ENCODE assay signal across 8 cellular contexts in the genomic region with DNA sequence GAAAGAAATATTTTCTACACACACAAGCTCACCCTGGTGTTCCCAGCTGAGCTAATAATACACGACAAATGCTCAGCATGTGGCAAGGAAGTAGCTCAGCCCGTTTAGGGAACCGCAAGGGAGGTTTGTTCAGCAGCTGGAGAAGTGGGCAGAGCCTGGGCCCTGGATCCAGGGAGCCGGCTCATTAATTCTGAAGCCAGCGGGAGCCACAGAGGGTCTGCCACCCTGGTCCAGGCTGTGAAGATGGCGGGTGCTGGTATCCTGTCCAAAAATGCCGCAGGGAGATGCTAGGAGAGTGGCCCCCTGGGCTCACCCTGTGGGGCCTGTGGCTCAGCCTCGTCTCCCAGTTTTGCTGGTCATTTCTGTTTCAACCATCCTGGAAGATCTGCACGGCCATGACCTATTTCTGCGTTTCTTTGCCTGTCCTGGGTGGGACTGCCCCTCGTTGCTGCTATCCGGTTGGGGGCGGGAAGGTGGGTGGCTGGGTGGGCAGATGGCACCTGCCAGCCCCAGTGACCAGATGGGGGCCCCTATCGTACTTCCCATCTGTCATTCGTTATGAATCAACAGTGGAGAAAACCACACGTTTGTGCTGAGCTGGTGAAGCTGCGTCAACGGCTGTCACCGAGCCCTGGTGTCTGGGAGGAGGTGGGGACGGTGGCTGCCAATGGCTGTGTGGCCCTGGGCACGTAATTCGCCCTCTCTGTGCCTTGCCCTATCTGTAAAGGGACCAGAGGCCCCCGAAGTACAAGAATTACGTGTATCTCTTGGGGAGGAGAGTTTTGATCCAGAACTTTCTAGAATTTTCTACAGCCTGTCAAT. TPM values are rescaled to one million over a fixed set of nuclear protein-coding genes. Genes with fewer than 3 reads are reported as not detected.
A peak's percentile ranks its signal among the peaks of the same experiment; 100 is the strongest.
DNase-seq lines count a peak whose midpoint lies in the region; ATAC-seq and TF ChIP-seq lines count a peak whose summit lies in the region.

No MANE protein-coding gene starts in this region.

- no peaks in the 10 kb centered on the region for H3K9me3 ChIP-seq in thyroid gland

- H3K27ac ChIP-seq in thyroid gland: no peak overlapping the region

- intact Hi-C loops in thyroid gland (cut with DNase I): no loop called here

- no peaks in the 10 kb centered on the region for H3K36me3 ChIP-seq in thyroid gland

- 60 to 73% methylated on average over 13 to 23 of the region's 24 CpGs for WGBS in thyroid gland, 2 donors

- H3K4me3 ChIP-seq in thyroid gland (replicated peaks in 1 of 3): no peak overlapping the region

- ATAC-seq in HG02759 (IDR thresholded peaks at IDR 0.05; ENCODE audit: unreplicated experiment): peak; percentile 69

- H3K4me1 ChIP-seq in thyroid gland: no peaks in the 10 kb centered on the region

- peak; percentile 89 for DNase-seq in GDM1 (lab: John Stamatoyannopoulos, UW)
- peak; percentile 83 to 88 for DNase-seq in NOMO-1 (lab: John Stamatoyannopoulos, UW; ENCODE audit: unreplicated experiment in 2 of 2)
- peak; percentile 62 for DNase-seq in activated T-cell treated with anti-CD3 and anti-CD28 coated beads for 4 hours
- DNase-seq in germinal center (ENCODE audit: low spot score): peak; percentile 32
- DNase-seq in stimulated activated CD4-positive, alpha-beta T cell treated with anti-CD3 and anti-CD28 coated beads, Interleukin-15, amount 100 ng/mL, for 24 hours: peak; percentile 89
- no peak for DNase-seq in D341Med (ENCODE audit: low spot score)
- DNase-seq in thyroid gland: no peak

- H3K27me3 ChIP-seq in thyroid gland: no peaks in the 10 kb centered on the region

- no peak for TF ChIP-seq CTCF in thyroid gland (IDR thresholded peaks at IDR 0.05)

- TF ChIP-seq POLR2A in thyroid gland (IDR thresholded peaks at IDR 0.05): no peak

RNA-seq across cellular contexts. Expression of a gene that starts 2.7 kb away (rescaled TPM):
- total RNA-seq in thyroid gland: 1 to 10 TPM in 3 of 4 donors, under 1 TPM in 1; 0.88 to 4.6 (median 2.1) TPM

RNA-seq across cellular contexts. Expression of a gene that starts 39.0 kb away (rescaled TPM):
- 10 to 100 TPM; 49.9 to 69.6 (median 63.8) TPM for total RNA-seq in thyroid gland

RNA-seq across cellular contexts. Expression of a gene that starts 45.4 kb away (rescaled TPM):
- total RNA-seq in thyroid gland: 1 to 10 TPM; 2.1 to 5.4 (median 3.4) TPM

RNA-seq across cellular contexts. Expression of a gene that starts 52.5 kb away (rescaled TPM):
- 10 to 100 TPM; 30.8 to 48.5 (median 37.2) TPM for total RNA-seq in thyroid gland

Comparison
In these comparisons a context has a peak if more than half of its experiments do, and no peak if none do; other contexts are left out.
1. DNase-seq: peak in GDM1 (single experiment), NOMO-1 (2 of 2), activated T-cell treated with anti-CD3 and anti-CD28 coated beads for 4 hours (single experiment), germinal center (single experiment) and stimulated activated CD4-positive, alpha-beta T cell treated with anti-CD3 and anti-CD28 coated beads, Interleukin-15, amount 100 ng/mL, for 24 hours (single experiment); none in D341Med (single experiment) and thyroid gland (0 of 2).